In genomic region chr17:64386412-64387144, GRCh38 we compare ENCODE assay signal across 11 cellular contexts. TPM values are rescaled to one million over a fixed set of nuclear protein-coding genes. Genes with fewer than 3 reads are reported as not detected.
DNase-seq lines count a peak whose midpoint lies in the region; ATAC-seq and TF ChIP-seq lines count a peak whose summit lies in the region.
"Had no signal": no experiment of that assay in that cellular context is flagged by ENCODE, and none has a peak within 500 bp of the region (broad histone marks: within the 10 kb centered on the region; RNA-seq: fewer than 3 reads in every experiment).

No MANE protein-coding gene starts in this region.

- DNase-seq in Caki2 (ENCODE audit: low read depth) (peak; percentile 27), immature natural killer cell (no peak), spleen (peak; percentile 56), GM03348 (ENCODE audit: low spot score) (no peak), RKO (ENCODE audit: low spot score) (no peak)
- DNase-seq: activated naive CD4-positive, alpha-beta T cell treated with Interleukin-2 at 50 U/mL for 16 hours; hippocampal formation; NCI-H1048; NCI-H774 had no signal

- no peak for ATAC-seq in GM19328 (IDR thresholded peaks at IDR 0.05; ENCODE audit: unreplicated experiment)

- H3K4me3 Mint-ChIP-seq in activated naive CD8-positive, alpha-beta T cell, result peak overlapping the region; percentile 90
- peak overlapping the region; percentile 64 to 87 (median 79) for H3K4me3 Mint-ChIP-seq in immature natural killer cell

- no peaks in the 10 kb centered on the region for H3K9me3 Mint-ChIP-seq in activated naive CD8-positive, alpha-beta T cell (ENCODE audit: low read depth)
- H3K9me3 Mint-ChIP-seq in immature natural killer cell, result no peaks in the 10 kb centered on the region

- no peaks in the 10 kb centered on the region for H3K27me3 ChIP-seq in spleen (replicated peaks in 1 of 7)

- peaks cover 0 to 54% (median 5%) of the 10 kb centered on the region in 6 donors for H3K36me3 ChIP-seq in spleen

- H3K27ac Mint-ChIP-seq in activated naive CD8-positive, alpha-beta T cell, result peak overlapping the region; percentile 97
- peak overlapping the region; percentile 81 to 90 (median 88) for H3K27ac Mint-ChIP-seq in immature natural killer cell

- no peaks in the 10 kb centered on the region for H3K27me3 Mint-ChIP-seq in activated naive CD8-positive, alpha-beta T cell
- H3K27me3 Mint-ChIP-seq in immature natural killer cell (ENCODE audit: low read depth in 3 of 3), result peaks cover 0 to 21% (median 12%) of the 10 kb centered on the region in 3 donors

- no peaks in the 10 kb centered on the region for H3K9me3 ChIP-seq in spleen

- TF ChIP-seq CTCF in spleen (IDR thresholded peaks at IDR 0.05 in 8 of 11, conservative IDR thresholded peaks at IDR 0.05 in 3 of 11), result no peak

- in situ Hi-C loops in Caki2 (cut with HindIII; ENCODE audit: low pct_unique_long_range_greater_than_20kb, low sequenced_read_pairs), result no loop called here

- H3K4me1 ChIP-seq in spleen, result peaks cover 26 to 100% (median 92%) of the 10 kb centered on the region in 6 donors

- TF ChIP-seq POLR2A in spleen (IDR thresholded peaks at IDR 0.05), result no peak

- H3K4me3 ChIP-seq in spleen, result peak overlapping the region in 4 of 8 donors; percentile 40 to 64 (median 48)

- WGBS in spleen, 5 donors, result 68 to 74% (median 74%) methylated on average over 6 of the region's 6 CpGs

- peaks cover 23% of the 10 kb centered on the region for H3K36me3 Mint-ChIP-seq in activated naive CD8-positive, alpha-beta T cell
- peaks cover 0 to 11% (median 7%) of the 10 kb centered on the region in 3 donors for H3K36me3 Mint-ChIP-seq in immature natural killer cell

- peaks cover 88% of the 10 kb centered on the region for H3K4me1 Mint-ChIP-seq in activated naive CD8-positive, alpha-beta T cell (ENCODE audit: low read depth)
- peaks cover 84 to 92% of the 10 kb centered on the region in 2 donors for H3K4me1 Mint-ChIP-seq in immature natural killer cell

- intact Hi-C loops in spleen (cut with DNase I; ENCODE audit: low total_unique reads), result no loop called here

- H3K27ac ChIP-seq in spleen, result peak overlapping the region; percentile 55 to 98 (median 94)

RNA-seq across cellular contexts. Expression of gene PECAM1, which starts 4.1 kb away (rescaled TPM):
- total RNA-seq in Caki2 (2014; rRNA removed; shearing (Covaris generic); ENCODE audit: low replicate concordance), result not detected in 2 replicates
- polyA plus RNA-seq in immature natural killer cell (10 to 100 TPM; 39.2 to 60.8 (median 53.4) TPM), spleen (10 to 100 TPM; 18.5 to 30.3 (median 21.0) TPM)
- 100 to 1,000 TPM; 184 to 318 (median 215) TPM for total RNA-seq in spleen

Comparison
In these comparisons a context has a peak if more than half of its experiments do, and no peak if none do; other contexts are left out.
1. DNase-seq: peak in Caki2 (single experiment) and spleen (single experiment); none in immature natural killer cell (0 of 3), GM03348 (single experiment) and RKO (single experiment).
2. RNA of gene PECAM1, which starts 4.1 kb away (total RNA-seq): 184 to 318 TPM in spleen; not detected in Caki2; every median in the first group is over 100 times any median in the second.